ENCODE assay signal across 25 cellular contexts in genomic region chr5:81361600-81361999, GRCh38. TPM values are rescaled to one million over a fixed set of nuclear protein-coding genes. Genes with fewer than 3 reads are reported as not detected.
A peak's percentile ranks its signal among the peaks of the same experiment; 100 is the strongest.
DNase-seq lines count a peak whose midpoint lies in the region; ATAC-seq and TF ChIP-seq lines count a peak whose summit lies in the region.
"Had no signal": no experiment of that assay in that cellular context is flagged by ENCODE, and none has a peak within 500 bp of the region (broad histone marks: within the 10 kb centered on the region; RNA-seq: fewer than 3 reads in every experiment).

No MANE protein-coding gene starts in this region.

- H3K36me3 Mint-ChIP-seq in endothelial cell (ENCODE audit: low read depth, unreplicated experiment), result no peaks in the 10 kb centered on the region
- H3K36me3 Mint-ChIP-seq: CD8-positive, alpha-beta T cell; IgD-negative memory B cell had no signal

- H3K27me3 Mint-ChIP-seq in endothelial cell (ENCODE audit: unreplicated experiment), result no peaks in the 10 kb centered on the region

- TF ChIP-seq CTCF in VCaP (conservative IDR thresholded peaks at IDR 0.05), result no peak
- no peak for TF ChIP-seq CTCF in GM20000 (IDR thresholded peaks at IDR 0.05; ENCODE audit: extremely low read depth, missing control alignments)
- no peak for TF ChIP-seq CTCF in endothelial cell (IDR thresholded peaks at IDR 0.05; ENCODE audit: unreplicated experiment)

- H3K4me1 Mint-ChIP-seq in endothelial cell (ENCODE audit: unreplicated experiment), result peaks cover 3% of the 10 kb centered on the region
- H3K4me1 Mint-ChIP-seq: B cell, IgD-negative memory B cell had no signal

- peak; percentile 18 for DNase-seq in DMS 273 (lab: John Stamatoyannopoulos, UW; ENCODE audit: unreplicated experiment)
- DNase-seq in DMS 273 treated with DMSO at 0.1 percent for 48 hours (lab: John Stamatoyannopoulos, UW), result no peak
- no peak for DNase-seq in left lobe of liver (ENCODE audit: low spot score)
- peak; percentile 87 for DNase-seq in renal cortical epithelial cell (ENCODE audit: low read depth)
- DNase-seq in GM20000 (ENCODE audit: low spot score), result no peak
- no peak for DNase-seq in activated effector memory CD4-positive, alpha-beta T cell treated with Interleukin-2 at 50 U/mL for 16 hours
- no peak for DNase-seq in endothelial cell (ENCODE audit: low spot score)
- DNase-seq: CD8-positive, alpha-beta T cell; DMS153; H9; MM.1S; NCI-H2029; NCI-H2227 treated with DMSO at 0.1 percent for 48 hours; Right ventricle myocardium superior; RPMI8226 had no signal

- no peak overlapping the region for H3K4me3 Mint-ChIP-seq in endothelial cell (ENCODE audit: unreplicated experiment)
- H3K4me3 Mint-ChIP-seq: B cell; CD8-positive, alpha-beta T cell; H9; IgD-negative memory B cell had no signal

- ATAC-seq in left lobe of liver, result peak; percentile 70
- ATAC-seq: CD8-positive, alpha-beta T cell had no signal

- no peak overlapping the region for H3K27ac Mint-ChIP-seq in endothelial cell (ENCODE audit: unreplicated experiment)
- H3K27ac Mint-ChIP-seq: B cell; CD8-positive, alpha-beta T cell; H9 had no signal

- H3K27ac ChIP-seq in VCaP, result peak overlapping the region; percentile 66; the same call in 1 of the 2 replicates
- H3K27ac ChIP-seq: 22Rv1, C4-2B, KMS-11, SJSA1 had no signal

- H3K9me3 Mint-ChIP-seq in endothelial cell (ENCODE audit: unreplicated experiment), result no peaks in the 10 kb centered on the region
- H3K9me3 Mint-ChIP-seq: CD8-positive, alpha-beta T cell; H9; IgD-negative memory B cell had no signal

RNA-seq across cellular contexts. Expression of gene ACOT12, which starts 32.3 kb away (rescaled TPM):
- total RNA-seq in left lobe of liver, result 51.6 TPM
- total RNA-seq in renal cortical epithelial cell, result 0.10 TPM in 1 of 2 replicates, not detected in the other
- total RNA-seq in endothelial cell (ENCODE audit: unreplicated experiment), result not detected
- total RNA-seq: B cell; CD8-positive, alpha-beta T cell; Daoy; G401; H9; NCI-H460; Right ventricle myocardium superior; SJSA1 had no signal

Comparison
In these comparisons a context has a peak if more than half of its experiments do, and no peak if none do; other contexts are left out.
1. DNase-seq: peak in DMS 273 (single experiment) and renal cortical epithelial cell (single experiment); none in DMS 273 treated with DMSO at 0.1 percent for 48 hours (single experiment), left lobe of liver (single experiment), GM20000 (single experiment), activated effector memory CD4-positive, alpha-beta T cell treated with Interleukin-2 at 50 U/mL for 16 hours (single experiment) and endothelial cell (single experiment).
2. RNA of gene ACOT12, which starts 32.3 kb away (total RNA-seq): 51.6 TPM in left lobe of liver (single experiment); not detected in endothelial cell (single experiment) and 0.10 TPM in renal cortical epithelial cell; every median in the first group is over 10 times any median in the second.